ENCODE assay signal across 1 cellular context in genomic region chr5:135442387-135443256, GRCh38.
TF ChIP-seq lines count a peak whose summit lies in the region.

No MANE protein-coding gene starts in this region.

TF ChIP-seq in IMR-90, 13 proteins besides CTCF, POLR2A, EP300 and RAD21:
- TF ChIP-seq RCOR1 (IDR thresholded peaks at IDR 0.05; ENCODE audit: insufficient replicate concordance, low read length) (no peak), NFE2L2 (IDR thresholded peaks at IDR 0.05; ENCODE audit: low read depth, low read length) (no peak), MAFK (IDR thresholded peaks at IDR 0.05; ENCODE audit: low read depth, low read length) (no peak), CHD1 (IDR thresholded peaks at IDR 0.05; ENCODE audit: low read depth, low read length) (no peak), RFX5 (IDR thresholded peaks at IDR 0.05; ENCODE audit: low read depth, low read length) (no peak), MXI1 (IDR thresholded peaks at IDR 0.05; ENCODE audit: borderline replicate concordance, low read depth, low read length) (no peak), USF2 (IDR thresholded peaks at IDR 0.05; ENCODE audit: low read depth, low read length) (no peak), SMC3 (IDR thresholded peaks at IDR 0.05; ENCODE audit: low read depth, low read length) (no peak), ELK1 (IDR thresholded peaks at IDR 0.05; ENCODE audit: borderline replicate concordance, low read depth, low read length) (no peak)
